ENCODE assay signal across 17 cellular contexts in the genomic region with DNA sequence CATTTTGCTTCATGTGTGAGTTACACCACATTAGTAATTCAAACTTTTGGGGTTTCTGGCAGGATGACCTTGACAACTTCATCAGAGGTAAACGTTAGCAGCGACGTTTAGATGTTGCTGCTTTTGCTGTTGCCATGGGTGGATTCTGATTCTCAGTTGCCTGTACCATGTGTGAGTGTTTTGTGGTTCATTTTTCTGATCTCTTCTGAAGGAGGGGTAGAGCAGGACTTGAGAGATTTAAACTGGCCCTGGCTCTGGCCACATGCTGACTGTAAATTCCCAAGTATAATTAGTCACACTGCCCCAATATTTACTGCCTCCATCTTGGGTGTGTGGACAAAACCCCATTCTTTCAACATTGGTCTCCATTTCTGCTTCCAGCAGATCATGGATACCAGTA.
DNase-seq lines count a peak whose midpoint lies in the region; ATAC-seq and TF ChIP-seq lines count a peak whose summit lies in the region.
"Had no signal": no experiment of that assay in that cellular context is flagged by ENCODE, and none has a peak within 500 bp of the region (broad histone marks: within the 10 kb centered on the region; RNA-seq: fewer than 3 reads in every experiment).

No MANE protein-coding gene starts in this region.

- peaks cover 46% of the 10 kb centered on the region for H3K4me1 ChIP-seq in cardiac muscle cell (ENCODE audit: low read depth)
- peaks cover 44 to 51% of the 10 kb centered on the region in 2 donors for H3K4me1 ChIP-seq in muscle layer of duodenum (ENCODE audit: control insufficient read depth in 1 of 2, insufficient read depth in 2 of 2, low read length in 2 of 2)
- H3K4me1 ChIP-seq in transverse colon: peaks cover 34 to 89% (median 66%) of the 10 kb centered on the region in 4 donors

- H3K4me3 ChIP-seq in cardiac muscle cell (no peak overlapping the region), muscle layer of duodenum (ENCODE audit: low read depth in 1 of 2, low read length in 2 of 2) (no peak overlapping the region), transverse colon (no peak overlapping the region)

- no peak overlapping the region for H3K4me3 Mint-ChIP-seq in naive thymus-derived CD8-positive, alpha-beta T cell
- H3K4me3 Mint-ChIP-seq: CD8-positive, alpha-beta T cell; naive thymus-derived CD4-positive, alpha-beta T cell had no signal

- no peaks in the 10 kb centered on the region for H3K27me3 Mint-ChIP-seq in naive thymus-derived CD8-positive, alpha-beta T cell
- H3K27me3 Mint-ChIP-seq: naive thymus-derived CD4-positive, alpha-beta T cell; progenitor cell of endocrine pancreas had no signal

- no peaks in the 10 kb centered on the region for H3K9me3 Mint-ChIP-seq in naive thymus-derived CD8-positive, alpha-beta T cell
- H3K9me3 Mint-ChIP-seq: CD8-positive, alpha-beta T cell; naive thymus-derived CD4-positive, alpha-beta T cell had no signal

- H3K36me3 ChIP-seq in cardiac muscle cell (no peaks in the 10 kb centered on the region), muscle layer of duodenum (ENCODE audit: control insufficient read depth in 1 of 2, insufficient read depth in 2 of 2, low read length in 2 of 2) (no peaks in the 10 kb centered on the region), transverse colon (no peaks in the 10 kb centered on the region)

- no peak for ATAC-seq in Right ventricle myocardium superior (ENCODE audit: poor library complexity)
- no peak for ATAC-seq in GM19467 (IDR thresholded peaks at IDR 0.05; ENCODE audit: unreplicated experiment)
- ATAC-seq in naive thymus-derived CD8-positive, alpha-beta T cell: no peak
- ATAC-seq: CD8-positive, alpha-beta T cell; left colon had no signal

- peak overlapping the region; percentile 95 for H3K27ac ChIP-seq in cardiac muscle cell
- H3K27ac ChIP-seq in muscle layer of duodenum (ENCODE audit: low read length): peak overlapping the region; percentile 84
- H3K27ac ChIP-seq in transverse colon: peak overlapping the region; percentile 74 to 87 (median 82)

- TF ChIP-seq POLR2A in transverse colon (IDR thresholded peaks at IDR 0.05): no peak

- TF ChIP-seq CTCF in cardiac muscle cell (IDR thresholded peaks at IDR 0.05; ENCODE audit: low read depth, low read length): no peak
- no peak for TF ChIP-seq CTCF in transverse colon (IDR thresholded peaks at IDR 0.05)

- H3K27me3 ChIP-seq in cardiac muscle cell (no peaks in the 10 kb centered on the region), muscle layer of duodenum (ENCODE audit: low read depth, low read length) (no peaks in the 10 kb centered on the region), transverse colon (no peaks in the 10 kb centered on the region)

- H3K9me3 ChIP-seq in cardiac muscle cell (ENCODE audit: low read depth) (no peaks in the 10 kb centered on the region), muscle layer of duodenum (ENCODE audit: control insufficient read depth in 1 of 2, low read length in 2 of 2) (no peaks in the 10 kb centered on the region), transverse colon (no peaks in the 10 kb centered on the region)

- intact Hi-C loops in Right ventricle myocardium superior (cut with DNase I) (loop anchor here (10.0 kb wide), 1 partner anchor 105 kb away; no protein-coding TSS in a partner anchor), transverse colon (cut with DNase I; ENCODE audit: low total_unique reads) (loop anchor here (10.0 kb wide), 1 partner anchor 45 kb away; no protein-coding TSS in a partner anchor)

- in situ Hi-C loops in transverse colon (cut with MboI; ENCODE audit: low pct_ligation_motif_present in 1 of 4, low pct_unique_long_range_greater_than_20kb in 1 of 4, low sequenced_read_pairs in 3 of 4): no loop called here

- DNase-seq in cardiac muscle cell (ENCODE audit: low read depth in 1 of 2, low spot score in 1 of 2) (no peak), Right ventricle myocardium superior (no peak), amniotic epithelial cell (ENCODE audit: low read depth) (peak; percentile 17), transverse colon (no peak), T-helper 2 cell (no peak)
- no peak for DNase-seq in naive thymus-derived CD8-positive, alpha-beta T cell
- DNase-seq: activated gamma-delta T cell; CD8-positive, alpha-beta T cell; dermis blood vessel endothelial cell; left colon; MM.1S; naive thymus-derived CD4-positive, alpha-beta T cell; NCI-H2029; NCI-H526 treated with DMSO at 0.1 percent for 48 hours had no signal

- WGBS in transverse colon (ENCODE audit: low coverage in 1 of 2), 2 donors: 61 to 87% methylated on average over 3 of the region's 3 CpGs

- POLR2A ChIA-PET in naive thymus-derived CD8-positive, alpha-beta T cell (lab: Charles Lee): no interaction called here

- H3K27ac Mint-ChIP-seq in naive thymus-derived CD8-positive, alpha-beta T cell: peak overlapping the region in 1 of 10 donors; percentile 55
- H3K27ac Mint-ChIP-seq: CD8-positive, alpha-beta T cell; progenitor cell of endocrine pancreas had no signal

- peaks cover 14 to 47% (median 20%) of the 10 kb centered on the region in 4 donors for H3K4me1 Mint-ChIP-seq in naive thymus-derived CD8-positive, alpha-beta T cell

- H3K36me3 Mint-ChIP-seq in naive thymus-derived CD8-positive, alpha-beta T cell: peaks cover 0 to 20% (median 3%) of the 10 kb centered on the region in 3 donors

- no peak for TF ChIP-seq EP300 in transverse colon (IDR thresholded peaks at IDR 0.05; ENCODE audit: low read depth)
